8 cellular contexts compared by ENCODE assay signal in genomic region chr1:243589286-243589685, GRCh38.
DNase-seq lines count a peak whose midpoint lies in the region; ATAC-seq and TF ChIP-seq lines count a peak whose summit lies in the region.
"Not testable (repeated sequence)": the region's sequence is repeated elsewhere in the genome, so short reads cannot be mapped to it uniquely, and the experiment has no call there.

No MANE protein-coding gene starts in this region.

- H3K4me2 ChIP-seq in MM.1S (ENCODE audit: low read depth, low read length), result peak overlapping the region; percentile 57; the same call in 1 of the 2 replicates

- peak; percentile 62 for ATAC-seq in GM18499 (IDR thresholded peaks at IDR 0.05; ENCODE audit: insufficient read depth, unreplicated experiment)
- peak; percentile 71 for ATAC-seq in GM19023 (IDR thresholded peaks at IDR 0.05; ENCODE audit: unreplicated experiment)
- ATAC-seq in GM21367 (IDR thresholded peaks at IDR 0.05; ENCODE audit: unreplicated experiment), result peak; percentile 75
- peak; percentile 82 for ATAC-seq in HG02571 (IDR thresholded peaks at IDR 0.05; ENCODE audit: unreplicated experiment)
- peak; percentile 63 for ATAC-seq in HG02973 (IDR thresholded peaks at IDR 0.05; ENCODE audit: unreplicated experiment)
- peak; percentile 72 for ATAC-seq in HG03280 (IDR thresholded peaks at IDR 0.05; ENCODE audit: unreplicated experiment)
- ATAC-seq in natural killer cell treated with Interleukin-12 subunit alpha and Interleukin-12 subunit beta and Interleukin-15 and Interleukin-18, amount 100 ng/mL, for 72 hours, result not testable (repeated sequence)

- not testable (repeated sequence) for H2AFZ ChIP-seq in MM.1S (ENCODE audit: low read length)

- H3K9me2 ChIP-seq in MM.1S (replicated peaks; ENCODE audit: insufficient read depth, low read length), result not testable (repeated sequence)

- not testable (repeated sequence) for H3K36me3 ChIP-seq in MM.1S (replicated peaks; ENCODE audit: insufficient read depth, low read length)

- H3K4me1 ChIP-seq in MM.1S (ENCODE audit: low read length), result peaks cover 26% of the 10 kb centered on the region

- H4K20me1 ChIP-seq in MM.1S (ENCODE audit: insufficient read depth, low read length), result not testable (repeated sequence)

- peaks cover 40% of the 10 kb centered on the region for H3K36me3 Mint-ChIP-seq in natural killer cell treated with Interleukin-12 subunit alpha and Interleukin-12 subunit beta and Interleukin-15 and Interleukin-18, amount 100 ng/mL, for 72 hours

- H3K4me3 ChIP-seq in MM.1S (ENCODE audit: low read length), result 0 out of 2 replicates have a peak overlapping the region, but pooled peaks have one; percentile 3

- H3K4me1 Mint-ChIP-seq in natural killer cell treated with Interleukin-12 subunit alpha and Interleukin-12 subunit beta and Interleukin-15 and Interleukin-18, amount 100 ng/mL, for 72 hours (ENCODE audit: low read depth in 2 of 2), result peaks cover 16 to 36% of the 10 kb centered on the region in 2 donors

- H3K9ac ChIP-seq in MM.1S (ENCODE audit: low read length), result peak overlapping the region; percentile 32; the same call in 1 of the 2 replicates

- peaks cover 10% of the 10 kb centered on the region for H3K9me3 Mint-ChIP-seq in natural killer cell treated with Interleukin-12 subunit alpha and Interleukin-12 subunit beta and Interleukin-15 and Interleukin-18, amount 100 ng/mL, for 72 hours

- H3K4me3 Mint-ChIP-seq in natural killer cell treated with Interleukin-12 subunit alpha and Interleukin-12 subunit beta and Interleukin-15 and Interleukin-18, amount 100 ng/mL, for 72 hours, result peak overlapping the region; percentile 19

- not testable (repeated sequence) for H3K9me3 ChIP-seq in MM.1S (replicated peaks; ENCODE audit: insufficient read depth, low read length)

- H3K27ac Mint-ChIP-seq in natural killer cell treated with Interleukin-12 subunit alpha and Interleukin-12 subunit beta and Interleukin-15 and Interleukin-18, amount 100 ng/mL, for 72 hours, result peak overlapping the region in 1 of 2 donors; percentile 46

- peak; percentile 88 for DNase-seq in MM.1S
- not testable (repeated sequence) for DNase-seq in natural killer cell treated with Interleukin-12 subunit alpha and Interleukin-12 subunit beta and Interleukin-15 and Interleukin-18, amount 100 ng/mL, for 72 hours (ENCODE audit: low spot score)

- TF ChIP-seq CTCF in MM.1S (IDR thresholded peaks at IDR 0.05; ENCODE audit: low read length), result not testable (repeated sequence)

- H3K79me2 ChIP-seq in MM.1S (ENCODE audit: low read length), result not testable (repeated sequence)

- not testable (repeated sequence) for H3K27me3 Mint-ChIP-seq in natural killer cell treated with Interleukin-12 subunit alpha and Interleukin-12 subunit beta and Interleukin-15 and Interleukin-18, amount 100 ng/mL, for 72 hours

- H3K27ac ChIP-seq in MM.1S (ENCODE audit: low read length), result peak overlapping the region; percentile 75; the same call in 1 of the 2 replicates

- H3K27me3 ChIP-seq in MM.1S (replicated peaks; ENCODE audit: insufficient read depth, low read length), result not testable (repeated sequence)

- H3F3A ChIP-seq in MM.1S (ENCODE audit: insufficient read depth, low read length), result peaks cover 16% of the 10 kb centered on the region
